In the genomic region with DNA sequence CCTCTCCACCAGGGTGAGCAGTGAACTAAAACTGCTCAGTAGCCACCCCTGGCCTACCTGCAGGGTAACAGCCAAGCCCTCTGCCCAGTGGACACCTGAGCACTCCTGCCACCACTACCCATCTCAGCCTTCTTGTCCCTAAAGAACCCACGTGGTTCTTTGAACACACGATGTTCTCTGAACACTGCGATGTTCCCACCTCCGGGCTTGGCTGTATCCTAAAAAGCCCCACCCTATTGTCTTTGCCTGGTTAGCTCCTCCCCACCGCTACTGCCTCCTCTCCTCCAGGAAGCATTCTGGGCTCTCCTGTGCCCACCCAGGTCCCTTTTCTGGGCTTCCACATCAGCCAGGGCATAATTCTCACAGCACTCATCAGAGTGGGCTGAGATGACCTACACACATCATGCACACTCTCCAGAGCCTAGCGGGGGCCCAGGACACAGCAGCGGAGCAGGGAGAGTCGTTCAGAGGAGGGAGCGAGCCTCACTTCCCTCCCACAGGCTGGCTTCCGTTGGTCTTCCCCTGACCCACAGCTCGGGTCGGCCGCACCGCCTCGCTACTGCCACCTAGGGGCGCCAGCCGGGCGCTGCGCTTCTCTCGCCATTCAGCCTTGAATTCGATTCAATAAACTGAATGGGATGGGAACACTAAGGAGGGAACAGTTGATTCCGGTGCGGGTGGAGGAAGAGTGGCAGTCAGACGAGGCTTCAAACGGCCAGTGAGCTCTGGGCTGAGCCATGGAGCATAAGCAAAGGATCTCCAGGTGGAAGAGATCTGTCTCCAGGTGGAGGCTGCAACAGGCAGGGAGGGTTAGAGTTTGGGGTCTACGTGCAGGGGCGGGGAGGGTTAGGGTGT, we compare ENCODE assay signal across 8 cellular contexts.
DNase-seq lines count a peak whose midpoint lies in the region; ATAC-seq and TF ChIP-seq lines count a peak whose summit lies in the region.

No MANE protein-coding gene starts in this region.

- H3K4me3 ChIP-seq in brain microvascular endothelial cell (ENCODE audit: low read depth, low read length) (peak overlapping the region; percentile 46), iPS-15b (ENCODE audit: low read depth, low read length) (peak overlapping the region; percentile 64), skeletal muscle cell (ENCODE audit: low read depth, low read length) (peak overlapping the region; percentile 40)

- peak overlapping the region; percentile 79 for H3K9ac ChIP-seq in iPS-15b (ENCODE audit: low read depth, low read length)

- TF ChIP-seq CTCF in brain microvascular endothelial cell (IDR thresholded peaks at IDR 0.05; ENCODE audit: low read depth, low read length, missing control alignments) = peak; percentile 99

- H3K27ac ChIP-seq in brain microvascular endothelial cell = no peak overlapping the region

- H3K9me3 ChIP-seq in iPS-15b (ENCODE audit: control insufficient read depth, insufficient read depth, low read length) = no peaks in the 10 kb centered on the region

- ATAC-seq in GM19467 (IDR thresholded peaks at IDR 0.05; ENCODE audit: unreplicated experiment) (peak; percentile 39), HG02884 (IDR thresholded peaks at IDR 0.05; ENCODE audit: unreplicated experiment) (no peak)

- no peaks in the 10 kb centered on the region for H3K36me3 ChIP-seq in brain microvascular endothelial cell (replicated peaks)
- H3K36me3 ChIP-seq in iPS-15b (ENCODE audit: control insufficient read depth, insufficient read depth, low read length) = peaks cover 8% of the 10 kb centered on the region

- in situ Hi-C loops in brain microvascular endothelial cell (cut with HindIII; ENCODE audit: low pct_ligation_motif_present, low sequenced_read_pairs) = no loop called here

- DNase-seq in AG20443 (ENCODE audit: low spot score) (peak; percentile 92), NCI-H146 treated with DMSO at 0.1 percent for 48 hours (lab: John Stamatoyannopoulos, UW; ENCODE audit: unreplicated experiment) (peak; percentile 1), UCSD-AML1 (lab: John Stamatoyannopoulos, UW; ENCODE audit: unreplicated experiment) (peak; percentile 90), brain microvascular endothelial cell (peak; percentile 81), skeletal muscle cell (ENCODE audit: low read depth) (peak; percentile 35)

- no peaks in the 10 kb centered on the region for H3K27me3 ChIP-seq in brain microvascular endothelial cell (replicated peaks)
- no peaks in the 10 kb centered on the region for H3K27me3 ChIP-seq in iPS-15b (ENCODE audit: control insufficient read depth, insufficient read depth, low read length)

- peaks cover 8% of the 10 kb centered on the region for H3K4me1 ChIP-seq in iPS-15b (ENCODE audit: control insufficient read depth, insufficient read depth, low read length)

Comparison
In these comparisons a context has a peak if more than half of its experiments do, and no peak if none do; other contexts are left out.
1. DNase-seq: peak in every context shown above with its lines; median percentile 92 in AG20443; 90 in UCSD-AML1; 81 in brain microvascular endothelial cell; 35 in skeletal muscle cell; 1 in NCI-H146 treated with DMSO at 0.1 percent for 48 hours.